In genomic region chr7:39324134-39324760, GRCh38 we compare ENCODE assay signal across 19 cellular contexts.
"Had no signal": no experiment of that assay in that cellular context is flagged by ENCODE, and none has a peak within 500 bp of the region (broad histone marks: within the 10 kb centered on the region; RNA-seq: fewer than 3 reads in every experiment).

No MANE protein-coding gene starts in this region.

- DNase-seq: dermis blood vessel endothelial cell; esophagus squamous epithelium; foreskin fibroblast; glutamatergic neuron; islet precursor cell; left ventricle myocardium inferior; lower lobe of right lung; natural killer cell; posterior cingulate gyrus; sigmoid colon; stimulated activated CD4-positive, alpha-beta T cell treated with anti-CD3 and anti-CD28 coated beads, Interleukin-2, amount 100 ng/mL, for 24 hours; stimulated activated CD4-positive, alpha-beta T cell treated with anti-CD3 and anti-CD28 coated beads, Interleukin-4, amount 100 ng/mL, for 4 hours; stimulated activated naive CD4-positive, alpha-beta T cell; stomach; substantia nigra; transverse colon had no signal

- ATAC-seq: gastroesophageal sphincter, lower lobe of right lung, natural killer cell had no signal

- H3K36me3 ChIP-seq: esophagus squamous epithelium, gastroesophageal sphincter, left ventricle myocardium inferior, lower lobe of right lung, sigmoid colon, stomach, thoracic aorta, transverse colon had no signal

- H3K4me1 ChIP-seq: esophagus squamous epithelium, gastroesophageal sphincter, left ventricle myocardium inferior, lower lobe of right lung, sigmoid colon, stomach, transverse colon had no signal

- H3K4me3 ChIP-seq: esophagus squamous epithelium, gastroesophageal sphincter, left ventricle myocardium inferior, lower lobe of right lung, sigmoid colon, skin epidermis, stomach, thoracic aorta, transverse colon had no signal

- H3K27ac ChIP-seq: esophagus squamous epithelium, gastroesophageal sphincter, left ventricle myocardium inferior, lower lobe of right lung, sigmoid colon, skin epidermis, stomach, thoracic aorta, transverse colon had no signal

- H3K9me3 ChIP-seq: esophagus squamous epithelium, lower lobe of right lung, sigmoid colon, thoracic aorta, transverse colon had no signal

- H3K27me3 ChIP-seq: esophagus squamous epithelium, sigmoid colon, stomach, transverse colon had no signal
